ENCODE assay signal across 8 cellular contexts in the genomic region with DNA sequence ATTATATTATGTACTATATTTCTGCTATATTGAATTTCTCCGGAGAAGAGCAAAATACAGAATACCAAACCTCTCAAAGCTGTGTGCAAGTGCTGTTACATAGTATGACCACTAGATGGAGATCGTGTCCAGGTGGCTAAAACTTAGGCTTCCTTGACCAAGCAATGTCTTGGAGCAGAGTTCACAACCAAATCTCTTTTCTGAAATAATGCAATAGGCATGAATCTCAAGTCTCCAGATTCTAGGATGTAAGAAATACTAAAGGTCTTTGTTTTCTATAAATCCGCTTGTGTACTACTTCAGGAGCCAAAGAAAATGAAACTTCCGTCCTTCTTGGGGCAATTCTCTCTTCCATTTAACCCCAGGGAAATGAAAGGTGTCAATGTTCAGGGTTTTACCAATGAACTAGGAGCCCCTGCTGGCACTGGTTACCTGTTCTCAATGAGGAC.
DNase-seq lines count a peak whose midpoint lies in the region; ATAC-seq and TF ChIP-seq lines count a peak whose summit lies in the region.

No MANE protein-coding gene starts in this region.

- peak; percentile 78 for TF ChIP-seq CTCF in AG04449 (IDR thresholded peaks at IDR 0.05; ENCODE audit: insufficient read depth, low read length, missing control alignments)
- TF ChIP-seq CTCF in GM12872 (IDR thresholded peaks at IDR 0.05; ENCODE audit: insufficient read depth, low read depth, low read length), result peak; percentile 89
- TF ChIP-seq CTCF in HL-60 (IDR thresholded peaks at IDR 0.05; ENCODE audit: insufficient read depth, low read length), result peak; percentile 95
- TF ChIP-seq CTCF in right lobe of liver (IDR thresholded peaks at IDR 0.05), result peak; percentile 96 to 97 (median 96)

- WGBS in right lobe of liver (ENCODE audit: insufficient coverage, low coverage, low lambda C conversion rate, missing lambda C conversion rate), result 16% methylated on average over 3 of the region's 4 CpGs

- intact Hi-C loops in right lobe of liver (cut with DNase I), result loop anchor here (5.0 kb wide), 2 partner anchors 423 to 428 kb away; no protein-coding TSS in a partner anchor

- H3K4me3 ChIP-seq in AG04449 (ENCODE audit: low read depth, low read length) (no peak overlapping the region), HL-60 (replicated peaks; ENCODE audit: insufficient read depth, low read length) (no peak overlapping the region), right lobe of liver (no peak overlapping the region), MG63 (no peak overlapping the region)

- no peaks in the 10 kb centered on the region for H3K9me3 ChIP-seq in right lobe of liver
- peaks cover 6% of the 10 kb centered on the region; the same call in 1 of the 2 replicates for H3K9me3 ChIP-seq in MG63

- peaks cover 2% of the 10 kb centered on the region for H3K27me3 ChIP-seq in HL-60 (ENCODE audit: insufficient read depth, poor library complexity, severe bottlenecking)
- H3K27me3 ChIP-seq in right lobe of liver, result no peaks in the 10 kb centered on the region
- no peaks in the 10 kb centered on the region; the same call in 1 of the 2 replicates for H3K27me3 ChIP-seq in MG63

- CTCF ChIA-PET in AG04449 (lab: Yijun Ruan, JAX), result interaction anchor here (0.7 to 22.4 kb wide), 12 partner anchors 9 to 528 kb away, joined by 3 to 687 read pairs (median 4); no protein-coding TSS in a partner anchor

- no peak for DNase-seq in AG04449 (ENCODE audit: low read depth, low spot score)
- peak in 1 of 2 experiments; percentile 28 for DNase-seq in HL-60 (ENCODE audit: low read depth in 1 of 2, low spot score in 1 of 2)
- peak; percentile 63 for DNase-seq in NOMO-1 treated with dmso at 0.1 percent for 144 hours (lab: John Stamatoyannopoulos, UW; ENCODE audit: unreplicated experiment)
- peak; percentile 70 for DNase-seq in dedifferentiated amniotic fluid mesenchymal stem cell (ENCODE audit: extremely low spot score)
- DNase-seq in right lobe of liver, result no peak
- DNase-seq in T-helper 9 cell, result no peak
- no peak for DNase-seq in MG63

- TF ChIP-seq POLR2A in right lobe of liver (IDR thresholded peaks at IDR 0.05), result no peak

- no peaks in the 10 kb centered on the region for H3K4me1 ChIP-seq in right lobe of liver

- peak; percentile 94 to 98 (median 96) for ATAC-seq in right lobe of liver

- H3K27ac ChIP-seq in HL-60 (replicated peaks), result no peak overlapping the region
- H3K27ac ChIP-seq in right lobe of liver, result no peak overlapping the region

- H3K36me3 ChIP-seq in right lobe of liver, result no peaks in the 10 kb centered on the region
- H3K36me3 ChIP-seq in MG63, result no peaks in the 10 kb centered on the region

- POLR2A ChIA-PET in AG04449 (lab: Yijun Ruan, JAX), result no interaction called here

Comparison
In these comparisons a context has a peak if more than half of its experiments do, and no peak if none do; other contexts are left out.
1. DNase-seq: peak in NOMO-1 treated with dmso at 0.1 percent for 144 hours (single experiment) and dedifferentiated amniotic fluid mesenchymal stem cell (single experiment); none in AG04449 (single experiment), right lobe of liver (0 of 3), T-helper 9 cell (single experiment) and MG63 (single experiment).
2. Peak in every context shown above with its lines, with median percentiles within 50 percentile points of each other: CTCF ChIP-seq.